In the genomic region with DNA sequence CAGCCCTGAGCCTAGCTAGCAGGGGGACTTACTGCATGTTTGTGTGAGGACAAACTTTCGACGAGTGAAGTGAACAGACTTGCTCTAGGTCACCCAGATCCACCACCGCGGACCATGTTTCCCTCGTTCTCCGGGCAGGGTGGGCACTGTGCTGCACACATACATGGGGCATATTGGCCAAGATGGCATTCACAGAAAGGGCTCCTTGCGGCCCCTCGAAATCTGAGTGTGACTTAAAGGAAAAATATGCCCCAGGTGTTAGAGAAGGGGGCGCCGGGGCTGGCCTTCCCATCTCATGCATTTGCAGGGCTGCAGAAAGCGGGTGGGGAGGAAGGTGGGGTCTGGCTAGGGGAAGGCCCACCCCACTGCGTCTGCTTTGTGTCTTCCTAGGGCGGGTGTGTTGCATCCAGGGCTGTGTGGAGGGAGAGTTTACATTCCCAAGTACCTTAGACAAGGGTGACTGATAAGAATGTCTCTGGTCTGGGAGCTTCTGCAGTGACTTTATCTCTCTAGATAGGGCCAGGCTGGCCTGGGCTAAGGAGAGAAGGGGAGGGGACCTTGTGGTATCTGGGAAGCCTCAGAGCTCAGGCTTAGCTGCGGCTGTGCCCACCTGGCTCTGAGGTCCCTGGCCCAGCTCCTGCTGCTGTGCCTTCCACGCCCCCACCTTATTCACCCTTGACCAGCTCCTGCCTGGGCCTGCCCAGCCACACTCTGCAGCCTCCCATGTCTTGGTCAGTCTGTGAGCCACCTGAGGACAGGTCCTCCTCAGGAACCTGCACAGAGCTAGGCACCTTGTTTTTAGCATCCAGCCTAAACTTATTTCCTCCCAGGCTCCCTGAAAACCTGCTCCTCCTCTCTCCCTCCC, we compare ENCODE assay signal across 16 cellular contexts. TPM values are rescaled to one million over a fixed set of nuclear protein-coding genes. Genes with fewer than 3 reads are reported as not detected.
DNase-seq lines count a peak whose midpoint lies in the region; ATAC-seq, FAIRE-seq and TF ChIP-seq lines count a peak whose summit lies in the region.
"Had no signal": no experiment of that assay in that cellular context is flagged by ENCODE, and none has a peak within 500 bp of the region (broad histone marks: within the 10 kb centered on the region; RNA-seq: fewer than 3 reads in every experiment).

No MANE protein-coding gene starts in this region.

- H3K79me2 ChIP-seq in K562 (ENCODE audit: control insufficient read depth, insufficient read depth, low read length) = no peaks in the 10 kb centered on the region
- H3K79me2 ChIP-seq in MM.1S (ENCODE audit: low read length) = no peaks in the 10 kb centered on the region

- no peaks in the 10 kb centered on the region for H3K36me3 ChIP-seq in K562 (ENCODE audit: control insufficient read depth, insufficient read depth, low read length)
- H3K36me3 ChIP-seq in mesodermal cell (ENCODE audit: control insufficient read depth, insufficient read depth, low read length) = no peaks in the 10 kb centered on the region
- H3K36me3 ChIP-seq in vagina = no peaks in the 10 kb centered on the region
- no peaks in the 10 kb centered on the region for H3K36me3 ChIP-seq in MM.1S (replicated peaks; ENCODE audit: insufficient read depth, low read length)
- H3K36me3 ChIP-seq: ovary had no signal

- H4K20me1 ChIP-seq in K562 (replicated peaks; ENCODE audit: control insufficient read depth, insufficient read depth, low read length) (no peaks in the 10 kb centered on the region), MM.1S (ENCODE audit: insufficient read depth, low read length) (no peaks in the 10 kb centered on the region)

- WGBS in K562 (ENCODE audit: insufficient coverage, low coverage, missing lambda C conversion rate) = 30% methylated on average over 11 of the region's 15 CpGs
- 83 to 84% methylated on average over 10 to 12 of the region's 15 CpGs for WGBS in mesodermal cell (ENCODE audit: insufficient coverage in 2 of 2), 2 experiments

- no peaks in the 10 kb centered on the region; the same call in 1 of the 2 replicates for H3K9me3 ChIP-seq in K562 (replicated peaks; ENCODE audit: control insufficient read depth, insufficient read depth, low read depth, low read length)
- H3K9me3 ChIP-seq in mesodermal cell (ENCODE audit: control insufficient read depth, low read length) = peaks cover 13% of the 10 kb centered on the region
- no peaks in the 10 kb centered on the region for H3K9me3 ChIP-seq in vagina
- H3K9me3 ChIP-seq in MM.1S (replicated peaks; ENCODE audit: insufficient read depth, low read length) = no peaks in the 10 kb centered on the region
- H3K9me3 ChIP-seq: ovary had no signal

- no peak overlapping the region for H3K27ac ChIP-seq in K562 (ENCODE audit: extremely low read depth, low read depth, low read length)
- H3K27ac ChIP-seq in mesodermal cell (ENCODE audit: low read depth, low read length, severe bottlenecking) = peak overlapping the region; percentile 82
- H3K27ac ChIP-seq in vagina = no peak overlapping the region
- no peak overlapping the region for H3K27ac ChIP-seq in MM.1S (ENCODE audit: low read length)
- H3K27ac ChIP-seq: ovary had no signal

- H3K27ac Mint-ChIP-seq in stimulated activated naive CD8-positive, alpha-beta T cell treated with anti-CD3 and anti-CD28 coated beads, Interleukin-15, amount 100 ng/mL, for 72 hours = no peak overlapping the region
- no peak overlapping the region for H3K27ac Mint-ChIP-seq in activated naive CD4-positive, alpha-beta T cell treated with anti-CD3 and anti-CD28 coated beads, Interleukin-2, amount 50 U/mL, for 72 hours

- H3K27me3 ChIP-seq in K562 (ENCODE audit: control insufficient read depth in 2 of 2, insufficient read depth in 2 of 2, low read length in 2 of 2) (no peaks in the 10 kb centered on the region), vagina (no peaks in the 10 kb centered on the region), MM.1S (replicated peaks; ENCODE audit: insufficient read depth, low read length) (0 out of 2 replicates have a peak, but pooled peaks cover 12% of the 10 kb centered on the region)
- H3K27me3 ChIP-seq: ovary had no signal

- H3K4me1 Mint-ChIP-seq in stimulated activated naive CD8-positive, alpha-beta T cell treated with anti-CD3 and anti-CD28 coated beads, Interleukin-15, amount 100 ng/mL, for 72 hours = peaks cover 57% of the 10 kb centered on the region

- peak; percentile 62 for FAIRE-seq in K562 (lab: Jason Lieb, UNC)

- TF ChIP-seq POLR2A in K562 (conservative IDR thresholded peaks at IDR 0.05) (no peak), vagina (IDR thresholded peaks at IDR 0.05) (no peak)

- H3K4me1 ChIP-seq in K562 (replicated peaks in 1 of 2; ENCODE audit: control insufficient read depth in 2 of 2, insufficient read depth in 2 of 2, low read length in 2 of 2) (peaks cover 14 to 23% of the 10 kb centered on the region in 2 experiments; a peak in 4 of 5 replicates), mesodermal cell (ENCODE audit: control insufficient read depth, insufficient read depth, low read length, poor library complexity, severe bottlenecking) (peaks cover 36% of the 10 kb centered on the region), vagina (peaks cover 24% of the 10 kb centered on the region), MM.1S (ENCODE audit: low read length) (peaks cover 22% of the 10 kb centered on the region)

- H3K27me3 Mint-ChIP-seq in stimulated activated naive CD8-positive, alpha-beta T cell treated with anti-CD3 and anti-CD28 coated beads, Interleukin-15, amount 100 ng/mL, for 72 hours = no peaks in the 10 kb centered on the region

- no TSS peak for BruUV-seq in K562 (replicated peaks; lab: Mats Ljungman, UMichigan)

- no peak overlapping the region for H3K4me3 Mint-ChIP-seq in stimulated activated naive CD8-positive, alpha-beta T cell treated with anti-CD3 and anti-CD28 coated beads, Interleukin-15, amount 100 ng/mL, for 72 hours
- H3K4me3 Mint-ChIP-seq: activated B cell treated with CpG ODN at 0.5 μM for 24 hours had no signal

- peaks cover 8 to 13% of the 10 kb centered on the region in 2 donors for H3K36me3 Mint-ChIP-seq in activated naive CD4-positive, alpha-beta T cell treated with anti-CD3 and anti-CD28 coated beads, Interleukin-2, amount 50 U/mL, for 72 hours

- no peak for TF ChIP-seq RAD21 in K562 (CRISPR knock-in tag; conservative IDR thresholded peaks at IDR 0.05 in 1 of 2, IDR thresholded peaks at IDR 0.05 in 1 of 2)

- CTCF ChIA-PET in K562 (lab: Yijun Ruan, JAX; ENCODE audit: low intra/inter-chr PET ratio) = no interaction called here
- CTCF ChIA-PET in HEK293T (lab: Yijun Ruan, JAX) = interaction anchor here (0.7 kb wide), 1 partner anchor 23 kb away, joined by 3 read pairs; no protein-coding TSS in a partner anchor

- POLR2A ChIA-PET in K562 (lab: Yijun Ruan, JAX) = interaction anchor here (0.7 kb wide), 1 partner anchor 47 kb away, joined by 3 read pairs; no protein-coding TSS in a partner anchor
- POLR2A ChIA-PET in HEK293T (lab: Yijun Ruan, JAX) = no interaction called here

- H2AFZ ChIP-seq in K562 (ENCODE audit: low read depth, low read length) (no peak overlapping the region), MM.1S (ENCODE audit: low read length) (no peak overlapping the region)

- ATAC-seq in stimulated activated naive CD8-positive, alpha-beta T cell treated with anti-CD3 and anti-CD28 coated beads, Interleukin-15, Interleukin-2, amounts not matched to agents 100 U/mL and 50 U/mL, for 24 hours = no peak
- ATAC-seq in stimulated activated naive CD8-positive, alpha-beta T cell treated with anti-CD3 and anti-CD28 coated beads, Interleukin-15, amount 100 ng/mL, for 72 hours = no peak
- peak; percentile 53 for ATAC-seq in K562
- ATAC-seq in activated naive CD4-positive, alpha-beta T cell treated with anti-CD3 and anti-CD28 coated beads, Interleukin-2, amount 50 U/mL, for 72 hours = no peak

- TF ChIP-seq CTCF in K562 (IDR thresholded peaks at IDR 0.05 in 2 of 3, conservative IDR thresholded peaks at IDR 0.05 in 1 of 3; ENCODE audit: insufficient read depth in 2 of 3, low read depth in 1 of 3, low read length in 3 of 3) (no peak), vagina (IDR thresholded peaks at IDR 0.05) (no peak), MM.1S (IDR thresholded peaks at IDR 0.05; ENCODE audit: low read length) (no peak)

- peak overlapping the region in 1 of 2 experiments; percentile 64; a peak in 1 of 4 replicates for H3K9ac ChIP-seq in K562 (ENCODE audit: insufficient read depth in 1 of 2, low read depth in 2 of 2, low read length in 2 of 2)
- no peak overlapping the region for H3K9ac ChIP-seq in MM.1S (ENCODE audit: low read length)

- H3K9me1 ChIP-seq in K562 (ENCODE audit: control insufficient read depth, insufficient read depth, low read length) = no peaks in the 10 kb centered on the region

- in situ Hi-C loops in K562 (cut with MboI) = no loop called here

- intact Hi-C loops in K562 (cut with micrococcal nuclease) (no loop called here), vagina (cut with DNase I) (no loop called here)

- peak; percentile 2 for DNase-seq in stimulated activated naive CD8-positive, alpha-beta T cell treated with anti-CD3 and anti-CD28 coated beads, Interleukin-15, Interleukin-2, amounts not matched to agents 100 U/mL and 50 U/mL, for 24 hours
- no peak for DNase-seq in stimulated activated naive CD8-positive, alpha-beta T cell treated with anti-CD3 and anti-CD28 coated beads, Interleukin-15, amount 100 ng/mL, for 72 hours
- DNase-seq in K562 (ENCODE audit: extremely low read depth in 1 of 4, low spot score in 3 of 4) (peak in 3 of 4 experiments; percentile 34 to 50 (median 40)), vagina (ENCODE audit: extremely low spot score in 2 of 2) (peak; percentile 77 to 92), HEK293T (ENCODE audit: extremely low spot score) (no peak), MM.1S (no peak)
- DNase-seq in activated naive CD4-positive, alpha-beta T cell treated with anti-CD3 and anti-CD28 coated beads, Interleukin-2, amount 50 U/mL, for 72 hours (ENCODE audit: low spot score in 2 of 2) = no peak
- DNase-seq: activated B cell treated with CpG ODN at 0.5 μM for 24 hours, activated gamma-delta T cell, COR-L47, Kasumi-1, NCI-H1105, NCI-H2107, NCI-H526 treated with DMSO at 0.1 percent for 48 hours had no signal

- no peak overlapping the region for H3K4me2 ChIP-seq in K562 (ENCODE audit: insufficient read depth, low read length)
- no peak overlapping the region for H3K4me2 ChIP-seq in MM.1S (ENCODE audit: low read depth, low read length)

- TF ChIP-seq EP300 in K562 (IDR thresholded peaks at IDR 0.05; ENCODE audit: low read length) = no peak

- H3K9me2 ChIP-seq in MM.1S (replicated peaks; ENCODE audit: insufficient read depth, low read length) = no peaks in the 10 kb centered on the region

- no peaks in the 10 kb centered on the region for H3F3A ChIP-seq in MM.1S (ENCODE audit: insufficient read depth, low read length)

- no peak overlapping the region for H3K4me3 ChIP-seq in K562
- no peak overlapping the region for H3K4me3 ChIP-seq in mesodermal cell (ENCODE audit: extremely low read depth, insufficient read depth, low read length, poor library complexity, severe bottlenecking)
- H3K4me3 ChIP-seq in vagina = no peak overlapping the region
- H3K4me3 ChIP-seq in MM.1S (ENCODE audit: low read length) = no peak overlapping the region
- H3K4me3 ChIP-seq: ovary had no signal

- peaks cover 10 to 20% of the 10 kb centered on the region in 2 donors for H3K9me3 Mint-ChIP-seq in stimulated activated naive CD8-positive, alpha-beta T cell treated with anti-CD3 and anti-CD28 coated beads, Interleukin-15, amount 100 ng/mL, for 72 hours
- H3K9me3 Mint-ChIP-seq in activated naive CD4-positive, alpha-beta T cell treated with anti-CD3 and anti-CD28 coated beads, Interleukin-2, amount 50 U/mL, for 72 hours = peaks cover 6 to 13% of the 10 kb centered on the region in 2 donors

RNA-seq across cellular contexts. Expression of a gene that starts 45.8 kb away (rescaled TPM):
- 0.21 and 0.65 TPM in 2 replicates for total RNA-seq in K562 (2011; cell fraction: chromatin; rRNA removed; ENCODE audit: low replicate concordance)
- total RNA-seq in K562 (2011; cell fraction: nucleolus; rRNA removed) = 0.79 and 1.3 TPM in 2 replicates
- total RNA-seq in K562 (2011; cell fraction: nucleoplasm; rRNA removed) = 0.76 and 0.81 TPM in 2 replicates
- total RNA-seq in K562 (2014; rRNA removed) (0.16 and 0.50 TPM in 2 replicates), K562 (2014; rRNA removed; fragmentation: Illumina TruSeq; extraction: Trizol) (0.16 TPM in 1 of 2 replicates, not detected in the other), K562 (2015; rRNA removed; fragmentation: Illumina TruSeq; extraction: Trizol) (not detected in 2 replicates), K562 (2021) (0.20 and 0.31 TPM in 2 replicates), vagina (66.3 TPM)
- polyA plus RNA-seq in K562 (2011; rRNA removed) (0.10 and 0.47 TPM in 2 replicates), K562 (2014; fragmentation: Illumina TruSeq; extraction: Trizol) (0.18 and 0.44 TPM in 2 replicates), K562 (2014; fragmentation: Nextera tagmentation; extraction: Ambion mirVana) (not detected), K562 (2014; rRNA removed) (0.08 TPM in 1 of 2 replicates, not detected in the other)
- 0.44 and 0.48 TPM in 2 replicates for polyA plus RNA-seq in K562 (2011; cell fraction: cytosol; rRNA removed)
- polyA plus RNA-seq in K562 (2011; cell fraction: nucleus; rRNA removed) = 0.41 and 0.63 TPM in 2 replicates
- 0.12 and 0.65 TPM in 2 replicates for polyA plus RNA-seq in K562 (2012)
- polyA minus RNA-seq in K562 (2011; rRNA and poly(A)+ RNA removed) = 0.53 and 0.57 TPM in 2 replicates
- polyA minus RNA-seq in K562 (2011; cell fraction: cytosol; rRNA and poly(A)+ RNA removed) = 0.55 and 0.67 TPM in 2 replicates
- 0.13 and 0.56 TPM in 2 replicates for polyA minus RNA-seq in K562 (2011; cell fraction: nucleus; rRNA and poly(A)+ RNA removed)
- 96.7 TPM for polyA plus RNA-seq in mesodermal cell (2013, experiment 1 of 2)
- 105 TPM for polyA plus RNA-seq in mesodermal cell (2013, experiment 2 of 2)
- under 1 TPM; 0.30 to 0.43 TPM for total RNA-seq in activated naive CD4-positive, alpha-beta T cell treated with anti-CD3 and anti-CD28 coated beads, Interleukin-2, amount 50 U/mL, for 72 hours

Comparison
In these comparisons a context has a peak if more than half of its experiments do, and no peak if none do; other contexts are left out.
1. DNase-seq: peak in stimulated activated naive CD8-positive, alpha-beta T cell treated with anti-CD3 and anti-CD28 coated beads, Interleukin-15, Interleukin-2, amounts not matched to agents 100 U/mL and 50 U/mL, for 24 hours (single experiment), K562 (3 of 4) and vagina (2 of 2); none in stimulated activated naive CD8-positive, alpha-beta T cell treated with anti-CD3 and anti-CD28 coated beads, Interleukin-15, amount 100 ng/mL, for 72 hours (0 of 2), HEK293T (single experiment), MM.1S (single experiment) and activated naive CD4-positive, alpha-beta T cell treated with anti-CD3 and anti-CD28 coated beads, Interleukin-2, amount 50 U/mL, for 72 hours (0 of 2).
2. RNA of a gene that starts 45.8 kb away (total RNA-seq): 66.3 TPM in vagina (single experiment); 0.30 to 0.43 TPM in activated naive CD4-positive, alpha-beta T cell treated with anti-CD3 and anti-CD28 coated beads, Interleukin-2, amount 50 U/mL, for 72 hours and 0.16 to 1.3 TPM in K562; every median in the first group is over 10 times any median in the second.